Comparison of ENCODE assay signal across 7 cellular contexts in the genomic region with DNA sequence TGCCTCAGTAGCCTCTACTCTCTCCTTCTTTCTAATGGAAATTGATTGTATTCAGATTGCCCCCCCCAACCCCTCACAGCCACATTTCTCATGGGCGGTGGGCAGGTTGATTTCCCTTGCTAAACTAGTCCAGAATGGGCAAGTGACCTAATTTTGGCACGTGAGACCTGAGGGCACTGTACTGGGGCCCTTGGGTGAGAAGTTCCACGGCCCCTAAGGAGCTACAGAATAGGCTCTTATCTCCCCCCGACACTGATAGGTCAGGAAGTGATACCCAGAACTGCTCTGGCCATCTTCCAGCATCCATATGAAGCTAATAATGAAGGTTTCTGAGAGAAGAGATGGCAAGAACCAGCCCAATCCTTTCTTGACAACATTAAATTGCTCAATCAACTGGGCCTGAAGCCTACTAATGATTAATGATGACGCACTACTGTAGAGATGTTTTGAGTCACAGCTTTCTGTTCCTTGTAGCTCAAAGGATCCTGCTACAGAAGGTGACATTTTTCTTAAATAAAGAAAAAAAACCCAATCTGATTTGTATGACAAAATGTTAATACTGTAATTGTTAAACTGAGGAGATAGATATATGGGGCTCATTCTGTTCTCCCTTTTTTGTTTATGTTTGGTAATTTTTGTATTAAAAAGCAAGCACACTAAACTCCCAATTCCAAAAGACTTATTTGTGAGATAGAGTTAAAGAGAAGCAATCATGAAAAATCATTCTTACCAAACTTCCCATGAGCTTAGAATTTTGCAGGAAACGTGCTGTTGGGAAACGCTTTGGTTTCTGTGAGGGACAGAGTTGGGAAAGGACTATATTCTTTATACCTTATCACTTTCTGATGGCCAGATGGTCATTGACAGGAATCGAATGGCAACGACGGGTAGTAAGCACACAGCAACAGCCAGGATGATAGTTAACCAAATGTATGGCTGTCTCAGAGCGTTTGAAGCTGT. TPM values are rescaled to one million over a fixed set of nuclear protein-coding genes. Genes with fewer than 3 reads are reported as not detected.
DNase-seq lines count a peak whose midpoint lies in the region; ATAC-seq and TF ChIP-seq lines count a peak whose summit lies in the region.

No MANE protein-coding gene starts in this region.

- H3K4me3 ChIP-seq in skeletal muscle satellite cell (ENCODE audit: low read length) (no peak overlapping the region), dorsolateral prefrontal cortex (no peak overlapping the region), HAP-1 (no peak overlapping the region)

- in situ Hi-C loops in HAP-1 (cut with MboI; ENCODE audit: low sequenced_read_pairs): no loop called here

- no peak for TF ChIP-seq CTCF in dorsolateral prefrontal cortex (IDR thresholded peaks at IDR 0.05 in 54 of 56, conservative IDR thresholded peaks at IDR 0.05 in 2 of 56; ENCODE audit: low read depth in 1 of 56, partially characterized antibody in 56 of 56)

- peak; percentile 29 for DNase-seq in GM19238 (ENCODE audit: insufficient read length, low spot score)
- peak; percentile 37 for DNase-seq in astrocyte of the hippocampus (ENCODE audit: low read depth, low spot score)
- DNase-seq in DMS53 treated with DMSO at 0.1 percent for 48 hours (lab: John Stamatoyannopoulos, UW; ENCODE audit: unreplicated experiment): no peak
- DNase-seq in dorsolateral prefrontal cortex: no peak
- DNase-seq in HAP-1 (ENCODE audit: low spot score in 2 of 2): no peak

- no peaks in the 10 kb centered on the region for H3K9me3 ChIP-seq in skeletal muscle satellite cell (replicated peaks; ENCODE audit: low read length)
- H3K9me3 ChIP-seq in HAP-1: no peaks in the 10 kb centered on the region

- H3K27me3 ChIP-seq in skeletal muscle satellite cell (ENCODE audit: control insufficient read depth, insufficient read depth, low read length): no peaks in the 10 kb centered on the region
- H3K27me3 ChIP-seq in dorsolateral prefrontal cortex: no peaks in the 10 kb centered on the region
- H3K27me3 ChIP-seq in HAP-1 (ENCODE audit: low read depth): no peaks in the 10 kb centered on the region

- peak overlapping the region; percentile 27 for H3K4me2 ChIP-seq in skeletal muscle satellite cell (ENCODE audit: low read length)

- peaks cover 13% of the 10 kb centered on the region for H3K4me1 ChIP-seq in skeletal muscle satellite cell (ENCODE audit: control insufficient read depth, insufficient read depth, low read length)
- H3K4me1 ChIP-seq in HAP-1: peaks cover 8% of the 10 kb centered on the region; the same call in 1 of the 2 replicates

- H3K36me3 ChIP-seq in skeletal muscle satellite cell (ENCODE audit: insufficient read depth, low read length) (peaks cover 43% of the 10 kb centered on the region), HAP-1 (replicated peaks) (no peaks in the 10 kb centered on the region)

- no peak overlapping the region for H3K27ac ChIP-seq in dorsolateral prefrontal cortex

- intact Hi-C loops in dorsolateral prefrontal cortex (cut with DNase I): no loop called here

- H3K9ac ChIP-seq in skeletal muscle satellite cell (ENCODE audit: low read depth, low read length): no peak overlapping the region

- ATAC-seq in HG03064 (IDR thresholded peaks at IDR 0.05; ENCODE audit: low read depth, unreplicated experiment): peak; percentile 89

RNA-seq across cellular contexts. Expression of a gene that starts 28.2 kb away (rescaled TPM):
- total RNA-seq in skeletal muscle satellite cell (2012; rRNA removed): 149 and 180 TPM in 2 replicates
- 100 to 1,000 TPM in 96 of 120 experiments, 10 to 100 TPM in 24; 62.8 to 161 (median 117) TPM for total RNA-seq in dorsolateral prefrontal cortex

Comparison
In these comparisons a context has a peak if more than half of its experiments do, and no peak if none do; other contexts are left out.
1. DNase-seq: peak in GM19238 (single experiment) and astrocyte of the hippocampus (single experiment); none in DMS53 treated with DMSO at 0.1 percent for 48 hours (single experiment), dorsolateral prefrontal cortex (0 of 10) and HAP-1 (0 of 2).